In the genomic region with DNA sequence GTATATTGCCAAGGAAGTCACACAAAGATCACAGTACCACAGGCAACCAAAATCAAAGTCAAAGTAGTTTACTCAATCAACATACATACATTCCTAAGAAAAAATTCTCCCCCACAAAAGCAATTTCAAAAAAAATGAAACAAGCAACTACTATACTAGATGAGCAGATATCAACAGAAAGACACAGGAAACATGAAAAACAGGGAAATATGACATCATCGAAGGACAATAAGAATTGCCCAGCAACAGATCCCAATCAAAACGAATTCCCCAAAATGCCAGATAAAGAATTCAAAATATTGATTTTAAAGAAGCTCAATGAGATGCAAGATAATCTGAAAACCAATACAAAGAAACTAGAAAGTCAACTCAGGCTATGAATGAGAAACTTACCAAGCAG, we compare ENCODE assay signal across 17 cellular contexts.
"Had no signal": no experiment of that assay in that cellular context is flagged by ENCODE, and none has a peak within 500 bp of the region (broad histone marks: within the 10 kb centered on the region; RNA-seq: fewer than 3 reads in every experiment).

No MANE protein-coding gene starts in this region.

- H3K27me3 Mint-ChIP-seq: dendritic cell treated with granulocyte-macrophage colony-stimulating factor and Interleukin-4, amounts not matched to agents 40 ng/mL and 50 ng/mL, for 4 days had no signal

- H3K4me1 Mint-ChIP-seq: neural crest cell had no signal

- DNase-seq: activated CD4-positive, alpha-beta T cell treated with anti-CD3 and anti-CD28 coated beads for 48 hours; activated naive CD4-positive, alpha-beta T cell; amniotic stem cell; effector memory CD4-positive, alpha-beta T cell; esophagus squamous epithelium; heart right ventricle; left ventricle myocardium inferior; mammary epithelial cell; midbrain; stimulated activated CD4-positive, alpha-beta T cell treated with anti-CD3 and anti-CD28 coated beads, Interleukin-2, amount 100 ng/mL, for 24 hours; stimulated activated naive CD8-positive, alpha-beta T cell treated with anti-CD3 and anti-CD28 coated beads, Interleukin-15, Interleukin-2, amounts not matched to agents 100 U/mL and 50 U/mL, for 24 hours; substantia nigra; tibial artery had no signal

- H3K27ac Mint-ChIP-seq: dendritic cell treated with granulocyte-macrophage colony-stimulating factor and Interleukin-4, amounts not matched to agents 40 ng/mL and 50 ng/mL, for 4 days; progenitor cell of endocrine pancreas; WTC11 had no signal

- ATAC-seq: heart right ventricle; stimulated activated naive CD8-positive, alpha-beta T cell treated with anti-CD3 and anti-CD28 coated beads, Interleukin-15, Interleukin-2, amounts not matched to agents 100 U/mL and 50 U/mL, for 24 hours; WTC11 had no signal

- H3K4me3 Mint-ChIP-seq: dendritic cell treated with granulocyte-macrophage colony-stimulating factor and Interleukin-4, amounts not matched to agents 40 ng/mL and 50 ng/mL, for 4 days; neural crest cell; WTC11 had no signal
